In genomic region chr22:39560127-39560526, GRCh38 we compare ENCODE assay signal across 3 cellular contexts.
TF ChIP-seq lines count a peak whose summit lies in the region.

No MANE protein-coding gene starts in this region.

TF ChIP-seq in HEK293, 187 proteins besides CTCF, POLR2A, EP300 and RAD21 (continues in another document):
- no peak for TF ChIP-seq FEZF1 (tag by site-specific recombination; IDR thresholded peaks at IDR 0.05)
- TF ChIP-seq ZSCAN30 (tag by site-specific recombination; IDR thresholded peaks at IDR 0.05) = no peak
- TF ChIP-seq, protein P1, sequence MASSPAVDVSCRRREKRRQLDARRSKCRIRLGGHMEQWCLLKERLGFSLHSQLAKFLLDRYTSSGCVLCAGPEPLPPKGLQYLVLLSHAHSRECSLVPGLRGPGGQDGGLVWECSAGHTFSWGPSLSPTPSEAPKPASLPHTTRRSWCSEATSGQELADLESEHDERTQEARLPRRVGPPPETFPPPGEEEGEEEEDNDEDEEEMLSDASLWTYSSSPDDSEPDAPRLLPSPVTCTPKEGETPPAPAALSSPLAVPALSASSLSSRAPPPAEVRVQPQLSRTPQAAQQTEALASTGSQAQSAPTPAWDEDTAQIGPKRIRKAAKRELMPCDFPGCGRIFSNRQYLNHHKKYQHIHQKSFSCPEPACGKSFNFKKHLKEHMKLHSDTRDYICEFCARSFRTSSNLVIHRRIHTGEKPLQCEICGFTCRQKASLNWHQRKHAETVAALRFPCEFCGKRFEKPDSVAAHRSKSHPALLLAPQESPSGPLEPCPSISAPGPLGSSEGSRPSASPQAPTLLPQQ (tag by site-specific recombination; IDR thresholded peaks at IDR 0.05) = no peak
- TF ChIP-seq, protein P2, sequence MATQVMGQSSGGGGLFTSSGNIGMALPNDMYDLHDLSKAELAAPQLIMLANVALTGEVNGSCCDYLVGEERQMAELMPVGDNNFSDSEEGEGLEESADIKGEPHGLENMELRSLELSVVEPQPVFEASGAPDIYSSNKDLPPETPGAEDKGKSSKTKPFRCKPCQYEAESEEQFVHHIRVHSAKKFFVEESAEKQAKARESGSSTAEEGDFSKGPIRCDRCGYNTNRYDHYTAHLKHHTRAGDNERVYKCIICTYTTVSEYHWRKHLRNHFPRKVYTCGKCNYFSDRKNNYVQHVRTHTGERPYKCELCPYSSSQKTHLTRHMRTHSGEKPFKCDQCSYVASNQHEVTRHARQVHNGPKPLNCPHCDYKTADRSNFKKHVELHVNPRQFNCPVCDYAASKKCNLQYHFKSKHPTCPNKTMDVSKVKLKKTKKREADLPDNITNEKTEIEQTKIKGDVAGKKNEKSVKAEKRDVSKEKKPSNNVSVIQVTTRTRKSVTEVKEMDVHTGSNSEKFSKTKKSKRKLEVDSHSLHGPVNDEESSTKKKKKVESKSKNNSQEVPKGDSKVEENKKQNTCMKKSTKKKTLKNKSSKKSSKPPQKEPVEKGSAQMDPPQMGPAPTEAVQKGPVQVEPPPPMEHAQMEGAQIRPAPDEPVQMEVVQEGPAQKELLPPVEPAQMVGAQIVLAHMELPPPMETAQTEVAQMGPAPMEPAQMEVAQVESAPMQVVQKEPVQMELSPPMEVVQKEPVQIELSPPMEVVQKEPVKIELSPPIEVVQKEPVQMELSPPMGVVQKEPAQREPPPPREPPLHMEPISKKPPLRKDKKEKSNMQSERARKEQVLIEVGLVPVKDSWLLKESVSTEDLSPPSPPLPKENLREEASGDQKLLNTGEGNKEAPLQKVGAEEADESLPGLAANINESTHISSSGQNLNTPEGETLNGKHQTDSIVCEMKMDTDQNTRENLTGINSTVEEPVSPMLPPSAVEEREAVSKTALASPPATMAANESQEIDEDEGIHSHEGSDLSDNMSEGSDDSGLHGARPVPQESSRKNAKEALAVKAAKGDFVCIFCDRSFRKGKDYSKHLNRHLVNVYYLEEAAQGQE (tag by site-specific recombination; IDR thresholded peaks at IDR 0.05) = peak; percentile 60
- TF ChIP-seq KLF10 (tag by site-specific recombination; IDR thresholded peaks at IDR 0.05) = no peak
- no peak for TF ChIP-seq ZNF10 (tag by site-specific recombination; IDR thresholded peaks at IDR 0.05)
- no peak for TF ChIP-seq ZNF350 (tag by site-specific recombination; IDR thresholded peaks at IDR 0.05)
- TF ChIP-seq ZNF416 (tag by site-specific recombination; IDR thresholded peaks at IDR 0.05) = no peak
- no peak for TF ChIP-seq ZNF707 (tag by site-specific recombination; IDR thresholded peaks at IDR 0.05)
- no peak for TF ChIP-seq ZNF391 (tag by site-specific recombination; IDR thresholded peaks at IDR 0.05; ENCODE audit: borderline replicate concordance, low read depth)
- no peak for TF ChIP-seq ZNF776 (tag by site-specific recombination; IDR thresholded peaks at IDR 0.05; ENCODE audit: borderline replicate concordance)
- TF ChIP-seq, protein P3, sequence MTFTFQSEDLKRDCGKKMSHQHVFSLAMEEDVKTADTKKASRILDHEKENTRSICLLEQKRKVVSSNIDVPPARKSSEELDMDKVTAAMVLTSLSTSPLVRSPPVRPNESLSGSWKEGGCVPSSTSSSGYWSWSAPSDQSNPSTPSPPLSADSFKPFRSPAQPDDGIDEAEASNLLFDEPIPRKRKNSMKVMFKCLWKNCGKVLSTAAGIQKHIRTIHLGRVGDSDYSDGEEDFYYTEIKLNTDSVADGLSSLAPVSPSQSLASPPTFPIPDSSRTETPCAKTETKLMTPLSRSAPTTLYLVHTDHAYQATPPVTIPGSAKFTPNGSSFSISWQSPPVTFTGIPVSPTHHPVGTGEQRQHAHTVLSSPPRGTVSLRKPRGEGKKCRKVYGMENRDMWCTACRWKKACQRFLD (tag by site-specific recombination; IDR thresholded peaks at IDR 0.05) = no peak
- TF ChIP-seq BCL11B (tag by site-specific recombination; IDR thresholded peaks at IDR 0.05; ENCODE audit: low read depth) = no peak
- no peak for TF ChIP-seq ZNF747 (tag by site-specific recombination; IDR thresholded peaks at IDR 0.05)
- TF ChIP-seq GLIS2 (tag by site-specific recombination; IDR thresholded peaks at IDR 0.05) = 0 out of 2 replicates have a peak, but pooled peaks have one; percentile 48
- TF ChIP-seq ZNF561 (tag by site-specific recombination; IDR thresholded peaks at IDR 0.05; ENCODE audit: borderline replicate concordance) = no peak

TF ChIP-seq in WTC11, 78 proteins besides CTCF, POLR2A, EP300 and RAD21:
- TF ChIP-seq CBFB (CRISPR knock-in tag; IDR thresholded peaks at IDR 0.05; ENCODE audit: low read depth) = no peak
- TF ChIP-seq ATF1 (CRISPR knock-in tag; IDR thresholded peaks at IDR 0.05) = no peak
- TF ChIP-seq FOXP1 (CRISPR knock-in tag; IDR thresholded peaks at IDR 0.05; ENCODE audit: borderline replicate concordance) = 0 out of 2 replicates have a peak, but pooled peaks have one; percentile 23

TF ChIP-seq in HepG2, 621 proteins besides CTCF, POLR2A, EP300 and RAD21 (continues in another document):
- TF ChIP-seq CREB1 (IDR thresholded peaks at IDR 0.05) (no peak), CREB1 (CRISPR knock-in tag; IDR thresholded peaks at IDR 0.05) (no peak), FOXJ3 (CRISPR knock-in tag; IDR thresholded peaks at IDR 0.05; ENCODE audit: borderline replicate concordance) (no peak), NFIC (IDR thresholded peaks at IDR 0.05; ENCODE audit: low read length) (no peak), ZHX2 (IDR thresholded peaks at IDR 0.05; ENCODE audit: low read depth) (no peak), ZHX2 (CRISPR knock-in tag; IDR thresholded peaks at IDR 0.05; ENCODE audit: borderline replicate concordance) (no peak), ZNF431 (CRISPR knock-in tag; IDR thresholded peaks at IDR 0.05; ENCODE audit: borderline replicate concordance, low read depth) (no peak), ATF1 (CRISPR knock-in tag; IDR thresholded peaks at IDR 0.05) (no peak), CENPBD1 (CRISPR knock-in tag; IDR thresholded peaks at IDR 0.05; ENCODE audit: borderline replicate concordance, low read depth) (no peak), ZC3H13 (CRISPR knock-in tag; IDR thresholded peaks at IDR 0.05) (no peak), SP140L (CRISPR knock-in tag; IDR thresholded peaks at IDR 0.05; ENCODE audit: borderline replicate concordance) (no peak), ZSCAN22 (CRISPR knock-in tag; IDR thresholded peaks at IDR 0.05) (no peak), SIX1 (CRISPR knock-in tag; IDR thresholded peaks at IDR 0.05; ENCODE audit: borderline replicate concordance) (no peak), IKZF1 (IDR thresholded peaks at IDR 0.05) (no peak), ESRRA (CRISPR knock-in tag; IDR thresholded peaks at IDR 0.05; ENCODE audit: low read depth) (no peak)
- TF ChIP-seq, protein P4, sequence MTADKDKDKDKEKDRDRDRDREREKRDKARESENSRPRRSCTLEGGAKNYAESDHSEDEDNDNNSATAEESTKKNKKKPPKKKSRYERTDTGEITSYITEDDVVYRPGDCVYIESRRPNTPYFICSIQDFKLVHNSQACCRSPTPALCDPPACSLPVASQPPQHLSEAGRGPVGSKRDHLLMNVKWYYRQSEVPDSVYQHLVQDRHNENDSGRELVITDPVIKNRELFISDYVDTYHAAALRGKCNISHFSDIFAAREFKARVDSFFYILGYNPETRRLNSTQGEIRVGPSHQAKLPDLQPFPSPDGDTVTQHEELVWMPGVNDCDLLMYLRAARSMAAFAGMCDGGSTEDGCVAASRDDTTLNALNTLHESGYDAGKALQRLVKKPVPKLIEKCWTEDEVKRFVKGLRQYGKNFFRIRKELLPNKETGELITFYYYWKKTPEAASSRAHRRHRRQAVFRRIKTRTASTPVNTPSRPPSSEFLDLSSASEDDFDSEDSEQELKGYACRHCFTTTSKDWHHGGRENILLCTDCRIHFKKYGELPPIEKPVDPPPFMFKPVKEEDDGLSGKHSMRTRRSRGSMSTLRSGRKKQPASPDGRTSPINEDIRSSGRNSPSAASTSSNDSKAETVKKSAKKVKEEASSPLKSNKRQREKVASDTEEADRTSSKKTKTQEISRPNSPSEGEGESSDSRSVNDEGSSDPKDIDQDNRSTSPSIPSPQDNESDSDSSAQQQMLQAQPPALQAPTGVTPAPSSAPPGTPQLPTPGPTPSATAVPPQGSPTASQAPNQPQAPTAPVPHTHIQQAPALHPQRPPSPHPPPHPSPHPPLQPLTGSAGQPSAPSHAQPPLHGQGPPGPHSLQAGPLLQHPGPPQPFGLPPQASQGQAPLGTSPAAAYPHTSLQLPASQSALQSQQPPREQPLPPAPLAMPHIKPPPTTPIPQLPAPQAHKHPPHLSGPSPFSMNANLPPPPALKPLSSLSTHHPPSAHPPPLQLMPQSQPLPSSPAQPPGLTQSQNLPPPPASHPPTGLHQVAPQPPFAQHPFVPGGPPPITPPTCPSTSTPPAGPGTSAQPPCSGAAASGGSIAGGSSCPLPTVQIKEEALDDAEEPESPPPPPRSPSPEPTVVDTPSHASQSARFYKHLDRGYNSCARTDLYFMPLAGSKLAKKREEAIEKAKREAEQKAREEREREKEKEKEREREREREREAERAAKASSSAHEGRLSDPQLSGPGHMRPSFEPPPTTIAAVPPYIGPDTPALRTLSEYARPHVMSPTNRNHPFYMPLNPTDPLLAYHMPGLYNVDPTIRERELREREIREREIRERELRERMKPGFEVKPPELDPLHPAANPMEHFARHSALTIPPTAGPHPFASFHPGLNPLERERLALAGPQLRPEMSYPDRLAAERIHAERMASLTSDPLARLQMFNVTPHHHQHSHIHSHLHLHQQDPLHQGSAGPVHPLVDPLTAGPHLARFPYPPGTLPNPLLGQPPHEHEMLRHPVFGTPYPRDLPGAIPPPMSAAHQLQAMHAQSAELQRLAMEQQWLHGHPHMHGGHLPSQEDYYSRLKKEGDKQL (CRISPR knock-in tag; IDR thresholded peaks at IDR 0.05; ENCODE audit: low read depth) = no peak
- TF ChIP-seq, protein P5, sequence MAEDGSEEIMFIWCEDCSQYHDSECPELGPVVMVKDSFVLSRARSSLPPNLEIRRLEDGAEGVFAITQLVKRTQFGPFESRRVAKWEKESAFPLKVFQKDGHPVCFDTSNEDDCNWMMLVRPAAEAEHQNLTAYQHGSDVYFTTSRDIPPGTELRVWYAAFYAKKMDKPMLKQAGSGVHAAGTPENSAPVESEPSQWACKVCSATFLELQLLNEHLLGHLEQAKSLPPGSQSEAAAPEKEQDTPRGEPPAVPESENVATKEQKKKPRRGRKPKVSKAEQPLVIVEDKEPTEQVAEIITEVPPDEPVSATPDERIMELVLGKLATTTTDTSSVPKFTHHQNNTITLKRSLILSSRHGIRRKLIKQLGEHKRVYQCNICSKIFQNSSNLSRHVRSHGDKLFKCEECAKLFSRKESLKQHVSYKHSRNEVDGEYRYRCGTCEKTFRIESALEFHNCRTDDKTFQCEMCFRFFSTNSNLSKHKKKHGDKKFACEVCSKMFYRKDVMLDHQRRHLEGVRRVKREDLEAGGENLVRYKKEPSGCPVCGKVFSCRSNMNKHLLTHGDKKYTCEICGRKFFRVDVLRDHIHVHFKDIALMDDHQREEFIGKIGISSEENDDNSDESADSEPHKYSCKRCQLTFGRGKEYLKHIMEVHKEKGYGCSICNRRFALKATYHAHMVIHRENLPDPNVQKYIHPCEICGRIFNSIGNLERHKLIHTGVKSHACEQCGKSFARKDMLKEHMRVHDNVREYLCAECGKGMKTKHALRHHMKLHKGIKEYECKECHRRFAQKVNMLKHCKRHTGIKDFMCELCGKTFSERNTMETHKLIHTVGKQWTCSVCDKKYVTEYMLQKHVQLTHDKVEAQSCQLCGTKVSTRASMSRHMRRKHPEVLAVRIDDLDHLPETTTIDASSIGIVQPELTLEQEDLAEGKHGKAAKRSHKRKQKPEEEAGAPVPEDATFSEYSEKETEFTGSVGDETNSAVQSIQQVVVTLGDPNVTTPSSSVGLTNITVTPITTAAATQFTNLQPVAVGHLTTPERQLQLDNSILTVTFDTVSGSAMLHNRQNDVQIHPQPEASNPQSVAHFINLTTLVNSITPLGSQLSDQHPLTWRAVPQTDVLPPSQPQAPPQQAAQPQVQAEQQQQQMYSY (CRISPR knock-in tag; IDR thresholded peaks at IDR 0.05) = no peak
